ENCODE assay signal across 16 cellular contexts in the genomic region with DNA sequence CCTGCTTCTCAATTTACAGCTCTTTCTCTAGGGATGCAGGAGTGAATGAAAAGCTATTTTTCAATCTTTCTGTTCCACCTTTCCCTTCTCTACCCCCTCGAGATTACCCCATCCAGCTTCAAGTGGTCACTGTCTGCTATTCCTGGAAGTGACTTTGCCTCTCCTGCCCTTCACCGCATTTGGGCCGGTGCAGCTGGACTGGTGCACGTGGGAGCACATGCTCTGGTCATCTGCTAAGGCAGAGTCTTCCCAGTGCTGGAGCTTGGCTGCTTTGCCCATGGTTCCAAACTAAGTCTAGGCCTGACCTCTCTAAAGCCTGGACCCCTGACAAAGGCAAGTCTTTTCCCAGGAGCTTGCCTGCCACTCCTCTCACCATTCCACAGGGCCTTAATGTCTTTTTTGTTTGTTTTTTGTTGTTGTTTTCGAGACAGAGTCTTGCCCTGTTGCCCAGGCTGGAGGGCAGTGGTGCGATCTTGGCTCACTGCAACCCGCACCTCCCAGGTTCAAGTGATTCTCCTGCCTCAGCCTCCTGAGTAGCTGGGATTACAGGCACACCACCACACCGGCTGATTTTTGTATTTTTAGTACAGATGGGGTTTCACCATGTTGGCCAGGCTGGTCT. TPM values are rescaled to one million over a fixed set of nuclear protein-coding genes. Genes with fewer than 3 reads are reported as not detected.
"Had no signal": no experiment of that assay in that cellular context is flagged by ENCODE, and none has a peak within 500 bp of the region (broad histone marks: within the 10 kb centered on the region; RNA-seq: fewer than 3 reads in every experiment).

No MANE protein-coding gene starts in this region.

- DNase-seq: activated naive CD4-positive, alpha-beta T cell; activated T-cell treated with anti-CD3 and anti-CD28 coated beads for 4 hours; aorta; erythroblast; islet precursor cell; left lung; mesendoderm; nephron progenitor cell; stimulated activated naive CD4-positive, alpha-beta T cell; uterus had no signal

- H3K27me3 ChIP-seq: breast epithelium, gastroesophageal sphincter, hepatocyte, left lung, tibial nerve, uterus had no signal

- H3K4me1 Mint-ChIP-seq: nephron progenitor cell had no signal

- H3K36me3 ChIP-seq: breast epithelium, prostate gland, uterus had no signal

- H3K4me3 Mint-ChIP-seq: nephron progenitor cell had no signal

- H2AFZ ChIP-seq: hepatocyte had no signal

- H3K4me1 ChIP-seq: left lung, prostate gland, uterus had no signal

- ATAC-seq: activated CD4-positive, CD25-positive, alpha-beta regulatory T cell treated with anti-CD3 and anti-CD28 coated beads, Interleukin-2, amount 50 U/mL, for 24 hours; gastroesophageal sphincter; left lung had no signal

- H3K79me2 ChIP-seq: hepatocyte had no signal

- H3K9me3 ChIP-seq: breast epithelium, gastroesophageal sphincter, left lung, prostate gland, tibial nerve, uterus had no signal

- H3K4me3 ChIP-seq: breast epithelium, gastroesophageal sphincter, hepatocyte, left lung, prostate gland, tibial nerve, uterus had no signal

- H3K4me2 ChIP-seq: hepatocyte had no signal

- H3K27ac ChIP-seq: gastroesophageal sphincter, hepatocyte, left lung, prostate gland, tibial nerve, uterus had no signal

RNA-seq across cellular contexts. Expression of gene GPR75, which starts 30.0 kb away (rescaled TPM):
- polyA plus RNA-seq: hepatocyte had no signal
